In genomic region chr7:1943326-1943725, GRCh38 we compare ENCODE assay signal across 24 cellular contexts.
A peak's percentile ranks its signal among the peaks of the same experiment; 100 is the strongest.
DNase-seq lines count a peak whose midpoint lies in the region; ATAC-seq and TF ChIP-seq lines count a peak whose summit lies in the region.
"Had no signal": no experiment of that assay in that cellular context is flagged by ENCODE, and none has a peak within 500 bp of the region (broad histone marks: within the 10 kb centered on the region; RNA-seq: fewer than 3 reads in every experiment).

No MANE protein-coding gene starts in this region.

- peak overlapping the region; percentile 100 for H3K4me2 ChIP-seq in BLaER1

- H3K27me3 Mint-ChIP-seq in T-helper 2 cell treated with Interferon-gamma antibody and Interleukin-4, amounts not matched to agents 5 μg/mL and 100 μg/mL, for 36 hours (ENCODE audit: low read depth): no peaks in the 10 kb centered on the region
- H3K27me3 Mint-ChIP-seq in WTC11 (ENCODE audit: low read depth): no peaks in the 10 kb centered on the region
- H3K27me3 Mint-ChIP-seq in immature natural killer cell (ENCODE audit: low read depth in 3 of 3): peaks cover 24 to 32% (median 28%) of the 10 kb centered on the region in 3 donors
- H3K27me3 Mint-ChIP-seq: memory B cell had no signal

- no peak overlapping the region for H3K9ac ChIP-seq in BLaER1

- H3K27me3 ChIP-seq in BLaER1: no peaks in the 10 kb centered on the region
- no peaks in the 10 kb centered on the region for H3K27me3 ChIP-seq in uterus
- H3K27me3 ChIP-seq in testis: no peaks in the 10 kb centered on the region
- H3K27me3 ChIP-seq: foreskin keratinocyte, vagina had no signal

- no peak for TF ChIP-seq POLR2A in uterus (IDR thresholded peaks at IDR 0.05)
- TF ChIP-seq POLR2A in testis (IDR thresholded peaks at IDR 0.05): no peak

- H3K36me3 ChIP-seq in BLaER1 (peaks cover 37% of the 10 kb centered on the region), uterus (no peaks in the 10 kb centered on the region), testis (ENCODE audit: low read depth, missing control alignments) (no peaks in the 10 kb centered on the region)
- H3K36me3 ChIP-seq: vagina had no signal

- no peak overlapping the region for H3K27ac ChIP-seq in BLaER1
- no peak overlapping the region for H3K27ac ChIP-seq in uterus
- no peak overlapping the region for H3K27ac ChIP-seq in testis
- H3K27ac ChIP-seq: coronary artery, foreskin keratinocyte, vagina had no signal

- peak overlapping the region; percentile 37 for H3K27ac Mint-ChIP-seq in T-helper 2 cell treated with Interferon-gamma antibody and Interleukin-4, amounts not matched to agents 5 μg/mL and 100 μg/mL, for 36 hours
- H3K27ac Mint-ChIP-seq in WTC11: peak overlapping the region; percentile 89
- H3K27ac Mint-ChIP-seq in immature natural killer cell: peak overlapping the region; percentile 47 to 92 (median 70)
- H3K27ac Mint-ChIP-seq: HFFc6 had no signal

- peaks cover 40% of the 10 kb centered on the region for H3K4me1 Mint-ChIP-seq in T-helper 2 cell treated with Interferon-gamma antibody and Interleukin-4, amounts not matched to agents 5 μg/mL and 100 μg/mL, for 36 hours (ENCODE audit: low read depth)
- H3K4me1 Mint-ChIP-seq in WTC11: peaks cover 19% of the 10 kb centered on the region
- peaks cover 64 to 65% of the 10 kb centered on the region in 2 donors for H3K4me1 Mint-ChIP-seq in immature natural killer cell

- DNase-seq in T-helper 2 cell treated with Interferon-gamma antibody and Interleukin-4, amounts not matched to agents 5 μg/mL and 100 μg/mL, for 36 hours (ENCODE audit: low spot score): no peak
- no peak for DNase-seq in T-helper 2 cell
- DNase-seq in WTC11 (ENCODE audit: low spot score): no peak
- peak in 1 of 3 donors; percentile 15 for DNase-seq in immature natural killer cell
- DNase-seq in uterus: no peak
- DNase-seq in testis: no peak
- DNase-seq: activated CD8-positive, alpha-beta memory T cell treated with anti-CD3 and anti-CD28 coated beads, Interleukin-2, amount 50 U/mL, for 4 hours; activated gamma-delta T cell treated with Interleukin-2 at 50 U/mL for 16 hours; C1 segment of cervical spinal cord; DMS53; foreskin keratinocyte; HFFc6; NCI-H187 treated with DMSO at 0.1 percent for 48 hours; NCI-H2227 treated with DMSO at 0.1 percent for 48 hours; NCI-H82; SIG-M5; stimulated activated CD8-positive, alpha-beta memory T cell treated with anti-CD3 and anti-CD28 coated beads, Interleukin-4, amount 100 ng/mL, for 48 hours; substantia nigra had no signal

- intact Hi-C loops in uterus (cut with DNase I; ENCODE audit: low total_unique reads) (no loop called here), testis (cut with DNase I; ENCODE audit: low total_unique reads) (no loop called here)

- no peak for ATAC-seq in WTC11
- ATAC-seq in GM21723 (IDR thresholded peaks at IDR 0.05; ENCODE audit: unreplicated experiment): no peak
- ATAC-seq: foreskin keratinocyte had no signal

- no peak for TF ChIP-seq CTCF in WTC11 (IDR thresholded peaks at IDR 0.05)
- no peak for TF ChIP-seq CTCF in uterus (IDR thresholded peaks at IDR 0.05)
- no peak for TF ChIP-seq CTCF in testis (IDR thresholded peaks at IDR 0.05)

- no peaks in the 10 kb centered on the region for H3K9me3 Mint-ChIP-seq in T-helper 2 cell treated with Interferon-gamma antibody and Interleukin-4, amounts not matched to agents 5 μg/mL and 100 μg/mL, for 36 hours
- H3K9me3 Mint-ChIP-seq in WTC11 (peaks cover 6% of the 10 kb centered on the region), immature natural killer cell (peaks cover 0 to 3% (median 0%) of the 10 kb centered on the region in 6 donors)
- H3K9me3 Mint-ChIP-seq: HFFc6, memory B cell, neural crest cell had no signal

- CTCF ChIA-PET in WTC11 (lab: Charles Lee): no interaction called here

- H3K9me3 ChIP-seq in BLaER1 (no peaks in the 10 kb centered on the region), uterus (no peaks in the 10 kb centered on the region), testis (no peaks in the 10 kb centered on the region)
- H3K9me3 ChIP-seq: vagina had no signal

- 79% methylated on average over 11 of the region's 11 CpGs for WGBS in testis, 2 donors

- POLR2A ChIA-PET in WTC11 (lab: Charles Lee): no interaction called here

- peaks cover 77% of the 10 kb centered on the region for H4K20me1 ChIP-seq in BLaER1

- peaks cover 19% of the 10 kb centered on the region for H3K36me3 Mint-ChIP-seq in T-helper 2 cell treated with Interferon-gamma antibody and Interleukin-4, amounts not matched to agents 5 μg/mL and 100 μg/mL, for 36 hours (ENCODE audit: low read depth)
- H3K36me3 Mint-ChIP-seq in WTC11 (peaks cover 9% of the 10 kb centered on the region), immature natural killer cell (peaks cover 0 to 1% (median 1%) of the 10 kb centered on the region in 3 donors)

- H3K4me3 ChIP-seq in BLaER1 (no peak overlapping the region), uterus (no peak overlapping the region), testis (no peak overlapping the region)
- H3K4me3 ChIP-seq: coronary artery, vagina had no signal

- peaks cover 93% of the 10 kb centered on the region for H3K4me1 ChIP-seq in BLaER1
- H3K4me1 ChIP-seq in uterus: no peaks in the 10 kb centered on the region
- H3K4me1 ChIP-seq in testis: peaks cover 14% of the 10 kb centered on the region
- H3K4me1 ChIP-seq: foreskin keratinocyte had no signal

- peak overlapping the region; percentile 47 for H3K4me3 Mint-ChIP-seq in T-helper 2 cell treated with Interferon-gamma antibody and Interleukin-4, amounts not matched to agents 5 μg/mL and 100 μg/mL, for 36 hours
- H3K4me3 Mint-ChIP-seq in WTC11 (no peak overlapping the region), immature natural killer cell (peak overlapping the region; percentile 46 to 77 (median 58))
- H3K4me3 Mint-ChIP-seq: HFFc6, memory B cell, neural crest cell had no signal

TF ChIP-seq in WTC11, 78 proteins besides CTCF, POLR2A, EP300 and RAD21 (continues in another document):
- TF ChIP-seq HMGA2 (CRISPR knock-in tag; IDR thresholded peaks at IDR 0.05) (no peak), SMAD4 (CRISPR knock-in tag; IDR thresholded peaks at IDR 0.05) (no peak), ZNF416 (CRISPR knock-in tag; IDR thresholded peaks at IDR 0.05) (no peak), NR2C2 (CRISPR knock-in tag; IDR thresholded peaks at IDR 0.05) (no peak), NFE2L1 (CRISPR knock-in tag; IDR thresholded peaks at IDR 0.05) (no peak), ZNF263 (CRISPR knock-in tag; IDR thresholded peaks at IDR 0.05; ENCODE audit: low read depth) (no peak), FOXJ3 (CRISPR knock-in tag; IDR thresholded peaks at IDR 0.05; ENCODE audit: borderline replicate concordance) (no peak), ZNF396 (CRISPR knock-in tag; IDR thresholded peaks at IDR 0.05; ENCODE audit: borderline replicate concordance) (no peak), E2F4 (CRISPR knock-in tag; IDR thresholded peaks at IDR 0.05; ENCODE audit: borderline replicate concordance, low read depth) (no peak), FOXK1 (CRISPR knock-in tag; IDR thresholded peaks at IDR 0.05) (no peak), ZNF232 (CRISPR knock-in tag; IDR thresholded peaks at IDR 0.05) (no peak), ARID4B (CRISPR knock-in tag; IDR thresholded peaks at IDR 0.05; ENCODE audit: borderline replicate concordance) (no peak), JAZF1 (CRISPR knock-in tag; IDR thresholded peaks at IDR 0.05) (no peak)

Comparison
In these comparisons a context has a peak if more than half of its experiments do, and no peak if none do; other contexts are left out.
1. H3K27ac Mint-ChIP-seq: peak in every context shown above with its lines; median percentile 89 in WTC11; 70 in immature natural killer cell; 37 in T-helper 2 cell treated with Interferon-gamma antibody and Interleukin-4, amounts not matched to agents 5 μg/mL and 100 μg/mL, for 36 hours.